In the genomic region with DNA sequence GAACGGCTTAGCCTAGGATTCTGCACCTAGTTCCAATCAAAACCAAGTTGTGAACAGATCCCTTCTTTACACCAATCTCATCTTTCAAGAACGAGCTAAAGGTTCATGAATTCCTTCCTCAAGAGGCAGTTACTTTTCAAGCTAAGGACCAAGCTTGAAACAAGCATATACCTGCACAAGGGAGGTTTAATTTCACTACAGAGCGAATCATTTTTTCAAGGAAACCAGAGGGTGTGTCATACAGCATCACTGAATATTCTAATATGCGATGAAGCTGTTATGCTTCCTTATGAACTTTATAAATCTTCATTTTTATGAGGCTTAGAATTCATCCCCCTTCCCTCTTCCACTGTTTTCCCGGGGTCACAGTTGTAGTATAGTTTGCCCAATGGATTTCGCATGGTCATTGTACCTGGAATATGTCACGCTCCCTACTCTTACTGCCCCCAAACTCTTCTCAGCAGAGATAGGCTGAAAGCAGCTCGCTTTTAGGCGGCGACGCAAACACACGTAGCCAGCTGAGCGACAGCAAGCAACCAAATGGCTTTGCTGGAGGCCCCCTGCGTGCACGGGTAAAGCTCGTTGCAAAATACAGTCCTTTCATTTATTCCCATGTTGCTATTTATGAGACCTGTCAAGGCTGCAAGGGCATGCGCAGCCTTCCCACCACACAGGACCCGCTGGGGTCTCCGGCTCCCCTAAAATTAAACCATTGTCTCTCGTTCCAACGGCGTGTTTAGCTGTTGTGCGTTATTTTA, we compare ENCODE assay signal across 8 cellular contexts. TPM values are rescaled to one million over a fixed set of nuclear protein-coding genes. Genes with fewer than 3 reads are reported as not detected.
DNase-seq lines count a peak whose midpoint lies in the region; ATAC-seq and TF ChIP-seq lines count a peak whose summit lies in the region.

No MANE protein-coding gene starts in this region.

- H3K4me1 Mint-ChIP-seq in activated CD4-positive, alpha-beta memory T cell treated with anti-CD3 and anti-CD28 coated beads, Interleukin-2, amount 10 ng/mL, durations not matched to agents 7 days and 5 days, result peaks cover 60% of the 10 kb centered on the region
- peaks cover 35 to 59% of the 10 kb centered on the region in 2 donors for H3K4me1 Mint-ChIP-seq in effector memory CD8-positive, alpha-beta T cell (ENCODE audit: low read depth in 2 of 2)
- H3K4me1 Mint-ChIP-seq in mesothelial cell of epicardium, result peaks cover 43% of the 10 kb centered on the region

- H3K36me3 Mint-ChIP-seq in activated CD4-positive, alpha-beta memory T cell treated with anti-CD3 and anti-CD28 coated beads, Interleukin-2, amount 10 ng/mL, durations not matched to agents 7 days and 5 days (ENCODE audit: low read depth), result peaks cover 43% of the 10 kb centered on the region
- peaks cover 8% of the 10 kb centered on the region for H3K36me3 Mint-ChIP-seq in effector memory CD8-positive, alpha-beta T cell (ENCODE audit: insufficient read depth)
- H3K36me3 Mint-ChIP-seq in mesothelial cell of epicardium, result peaks cover 4% of the 10 kb centered on the region

- DNase-seq in DMS 273 (lab: John Stamatoyannopoulos, UW; ENCODE audit: unreplicated experiment) (peak; percentile 70), DMS 273 treated with DMSO at 0.1 percent for 48 hours (lab: John Stamatoyannopoulos, UW) (no peak), NCI-H446 treated with DMSO at 0.1 percent for 48 hours (lab: John Stamatoyannopoulos, UW) (peak; percentile 59), mesothelial cell of epicardium (ENCODE audit: low spot score in 2 of 2, unreplicated experiment in 2 of 2) (no peak)
- DNase-seq in activated CD4-positive, alpha-beta memory T cell treated with anti-CD3 and anti-CD28 coated beads, Interleukin-2, amount 10 ng/mL, durations not matched to agents 7 days and 5 days, result peak; percentile 67
- DNase-seq in effector memory CD8-positive, alpha-beta T cell, result peak; percentile 8 to 26 (median 24)
- peak in 5 of 6 experiments; percentile 7 to 44 (median 21) for DNase-seq in stimulated activated naive CD4-positive, alpha-beta T cell (lab: John Stamatoyannopoulos, UW)

- no peaks in the 10 kb centered on the region for H3K9me3 Mint-ChIP-seq in activated CD4-positive, alpha-beta memory T cell treated with anti-CD3 and anti-CD28 coated beads, Interleukin-2, amount 10 ng/mL, durations not matched to agents 7 days and 5 days
- no peaks in the 10 kb centered on the region for H3K9me3 Mint-ChIP-seq in effector memory CD8-positive, alpha-beta T cell
- no peaks in the 10 kb centered on the region for H3K9me3 Mint-ChIP-seq in mesothelial cell of epicardium

- CTCF ChIA-PET in activated CD4-positive, alpha-beta memory T cell treated with anti-CD3 and anti-CD28 coated beads, Interleukin-2, amount 10 ng/mL, durations not matched to agents 7 days and 5 days (lab: Charles Lee), result interaction anchor here (1.1 to 4.3 kb wide), 8 partner anchors 9 to 540 kb away, joined by 3 to 34 read pairs (median 4); partner anchors contain the start of gene NADK2

- peak overlapping the region; percentile 97 for H3K4me3 Mint-ChIP-seq in activated CD4-positive, alpha-beta memory T cell treated with anti-CD3 and anti-CD28 coated beads, Interleukin-2, amount 10 ng/mL, durations not matched to agents 7 days and 5 days
- H3K4me3 Mint-ChIP-seq in effector memory CD8-positive, alpha-beta T cell, result peak overlapping the region; percentile 95 to 97
- H3K4me3 Mint-ChIP-seq in mesothelial cell of epicardium, result peak overlapping the region; percentile 96

- TF ChIP-seq CTCF in mesothelial cell of epicardium (IDR thresholded peaks at IDR 0.05; ENCODE audit: unreplicated experiment), result no peak

- H3K27me3 Mint-ChIP-seq in activated CD4-positive, alpha-beta memory T cell treated with anti-CD3 and anti-CD28 coated beads, Interleukin-2, amount 10 ng/mL, durations not matched to agents 7 days and 5 days, result no peaks in the 10 kb centered on the region
- no peaks in the 10 kb centered on the region for H3K27me3 Mint-ChIP-seq in effector memory CD8-positive, alpha-beta T cell
- H3K27me3 Mint-ChIP-seq in mesothelial cell of epicardium (ENCODE audit: low read depth), result no peaks in the 10 kb centered on the region

- ATAC-seq in HG03139 (IDR thresholded peaks at IDR 0.05; ENCODE audit: unreplicated experiment), result peak; percentile 20
- peak; percentile 8 for ATAC-seq in effector memory CD8-positive, alpha-beta T cell (replicated peaks)

- POLR2A ChIA-PET in activated CD4-positive, alpha-beta memory T cell treated with anti-CD3 and anti-CD28 coated beads, Interleukin-2, amount 10 ng/mL, durations not matched to agents 7 days and 5 days (lab: Charles Lee), result interaction anchor here (0.7 to 4.1 kb wide), 19 partner anchors 9 to 1222 kb away, joined by 3 to 80 read pairs (median 4); partner anchors contain the start of genes DNAJC21, NADK2 and NUP155

- H3K27ac Mint-ChIP-seq in activated CD4-positive, alpha-beta memory T cell treated with anti-CD3 and anti-CD28 coated beads, Interleukin-2, amount 10 ng/mL, durations not matched to agents 7 days and 5 days, result peak overlapping the region; percentile 83
- H3K27ac Mint-ChIP-seq in effector memory CD8-positive, alpha-beta T cell, result peak overlapping the region; percentile 91 to 95
- H3K27ac Mint-ChIP-seq in mesothelial cell of epicardium, result peak overlapping the region; percentile 96

RNA-seq across cellular contexts. Expression of gene LMBRD2, which starts 0.8 kb away (rescaled TPM):
- total RNA-seq in activated CD4-positive, alpha-beta memory T cell treated with anti-CD3 and anti-CD28 coated beads, Interleukin-2, amount 10 ng/mL, durations not matched to agents 7 days and 5 days, result 10 to 100 TPM; 13.2 to 14.4 TPM
- total RNA-seq in mesothelial cell of epicardium, result 6.3 to 8.3 TPM (median 7.9 TPM) in 3 replicates

RNA-seq across cellular contexts. Expression of gene SKP2, which starts 1.1 kb away (rescaled TPM):
- 10 to 100 TPM; 33.1 to 37.9 TPM for total RNA-seq in activated CD4-positive, alpha-beta memory T cell treated with anti-CD3 and anti-CD28 coated beads, Interleukin-2, amount 10 ng/mL, durations not matched to agents 7 days and 5 days
- total RNA-seq in mesothelial cell of epicardium, result 91.5 to 94.3 TPM (median 93.8 TPM) in 3 replicates

Comparison
In these comparisons a context has a peak if more than half of its experiments do, and no peak if none do; other contexts are left out.
1. DNase-seq: peak in DMS 273 (single experiment), NCI-H446 treated with DMSO at 0.1 percent for 48 hours (single experiment), activated CD4-positive, alpha-beta memory T cell treated with anti-CD3 and anti-CD28 coated beads, Interleukin-2, amount 10 ng/mL, durations not matched to agents 7 days and 5 days (single experiment), effector memory CD8-positive, alpha-beta T cell (3 of 3) and stimulated activated naive CD4-positive, alpha-beta T cell (5 of 6); none in DMS 273 treated with DMSO at 0.1 percent for 48 hours (single experiment) and mesothelial cell of epicardium (0 of 2).
2. Peak in every context shown above with its lines, with median percentiles within 50 percentile points of each other: H3K27ac Mint-ChIP-seq and H3K4me3 Mint-ChIP-seq.